1 cellular context compared by ENCODE assay signal in genomic region chr16:87826798-87827587, GRCh38.
A peak's percentile ranks its signal among the peaks of the same experiment; 100 is the strongest.
TF ChIP-seq lines count a peak whose summit lies in the region.

No MANE protein-coding gene starts in this region.

TF ChIP-seq in K562, 482 proteins besides CTCF, POLR2A, EP300 and RAD21 (continued from another document):
- TF ChIP-seq ID3 (CRISPR knock-in tag; IDR thresholded peaks at IDR 0.05), result no peak
- TF ChIP-seq ID3 (tag; IDR thresholded peaks at IDR 0.05), result no peak
- no peak for TF ChIP-seq RNF219 (CRISPR knock-in tag; IDR thresholded peaks at IDR 0.05)
- no peak for TF ChIP-seq ZNF324 (CRISPR knock-in tag; IDR thresholded peaks at IDR 0.05)
- TF ChIP-seq RBM22 (IDR thresholded peaks at IDR 0.05; ENCODE audit: low read depth, low read length, poor library complexity, severe bottlenecking), result peak; percentile 91
- TF ChIP-seq ATF2 (CRISPR knock-in tag; IDR thresholded peaks at IDR 0.05), result no peak
- TF ChIP-seq ZNF740 (CRISPR knock-in tag; IDR thresholded peaks at IDR 0.05), result peak; percentile 86
- no peak for TF ChIP-seq ZNF740 (tag; IDR thresholded peaks at IDR 0.05)
- no peak for TF ChIP-seq ZNF609 (CRISPR knock-in tag; IDR thresholded peaks at IDR 0.05; ENCODE audit: borderline replicate concordance)
- no peak for TF ChIP-seq ZNF655 (CRISPR knock-in tag; IDR thresholded peaks at IDR 0.05)
- TF ChIP-seq SNIP1 (IDR thresholded peaks at IDR 0.05; ENCODE audit: low read depth), result no peak
